Comparison of ENCODE assay signal across 16 cellular contexts in the genomic region with DNA sequence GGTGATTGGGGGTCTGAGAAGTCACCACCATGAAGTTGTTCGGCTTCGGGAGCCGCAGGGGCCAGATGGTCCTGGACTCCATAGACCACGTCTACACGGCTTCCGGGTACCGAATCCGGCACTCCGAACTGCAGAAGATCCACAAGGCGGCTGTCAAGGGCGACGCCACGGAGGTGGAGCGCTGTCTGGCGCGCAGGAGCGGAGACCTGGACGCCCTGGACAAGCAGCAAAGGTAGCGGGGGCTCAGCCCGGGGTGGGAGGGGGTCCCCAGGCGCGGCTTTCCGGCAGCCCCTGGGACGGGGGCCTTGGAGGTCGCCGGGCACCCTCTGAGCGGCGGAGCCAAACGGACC.
DNase-seq lines count a peak whose midpoint lies in the region; ATAC-seq and TF ChIP-seq lines count a peak whose summit lies in the region.
"Had no signal": no experiment of that assay in that cellular context is flagged by ENCODE, and none has a peak within 500 bp of the region (broad histone marks: within the 10 kb centered on the region; RNA-seq: fewer than 3 reads in every experiment).

No MANE protein-coding gene starts in this region.

- no peaks in the 10 kb centered on the region for H3K36me3 ChIP-seq in upper lobe of left lung
- H3K36me3 ChIP-seq: gastrocnemius medialis had no signal

- DNase-seq in AG09319 (ENCODE audit: extremely low read depth, low read depth) (peak; percentile 1), GM12864 (ENCODE audit: low read depth) (no peak), RPMI8226 (peak; percentile 8), islet precursor cell (peak; percentile 43), Kasumi-1 (lab: John Stamatoyannopoulos, UW) (no peak), upper lobe of left lung (no peak)
- DNase-seq: activated CD4-positive, alpha-beta T cell treated with anti-CD3 and anti-CD28 coated beads, Interleukin-2, amount 50 U/mL, for 1 hour; activated naive CD4-positive, alpha-beta T cell; DMS79 treated with DMSO at 0.1 percent for 48 hours; gastrocnemius medialis; NCI-H1092; NCI-H2029 treated with DMSO at 0.1 percent for 48 hours; stimulated activated naive CD4-positive, alpha-beta T cell treated with Interleukin-2 at 50 U/mL for 16 hours; tibial artery had no signal

- H3K9me3 ChIP-seq in upper lobe of left lung: peaks cover 0 to 7% (median 0%) of the 10 kb centered on the region in 4 donors
- H3K9me3 ChIP-seq: gastrocnemius medialis, tibial artery had no signal

- no peak for TF ChIP-seq CTCF in AG09319 (IDR thresholded peaks at IDR 0.05; ENCODE audit: low read depth, low read length)
- TF ChIP-seq CTCF in GM12864 (IDR thresholded peaks at IDR 0.05; ENCODE audit: low read depth, low read length, missing control alignments): no peak
- no peak for TF ChIP-seq CTCF in upper lobe of left lung (IDR thresholded peaks at IDR 0.05)

- WGBS in upper lobe of left lung, 2 donors: 78 to 96% methylated on average over 28 to 29 of the region's 29 CpGs

- no peak for TF ChIP-seq POLR2A in upper lobe of left lung (IDR thresholded peaks at IDR 0.05)

- H3K4me1 ChIP-seq in upper lobe of left lung: no peaks in the 10 kb centered on the region
- H3K4me1 ChIP-seq: gastrocnemius medialis, tibial artery had no signal

- H3K4me3 ChIP-seq in GM12864 (ENCODE audit: low read depth, low read length): peak overlapping the region; percentile 35
- no peak overlapping the region for H3K4me3 ChIP-seq in upper lobe of left lung
- H3K4me3 ChIP-seq: gastrocnemius medialis, skin epidermis, tibial artery had no signal

- H3K27ac ChIP-seq in upper lobe of left lung: no peak overlapping the region
- H3K27ac ChIP-seq: gastrocnemius medialis, tibial artery had no signal

- H3K27me3 ChIP-seq in upper lobe of left lung: no peaks in the 10 kb centered on the region
- H3K27me3 ChIP-seq: gastrocnemius medialis, tibial artery had no signal

- TF ChIP-seq EP300 in upper lobe of left lung (IDR thresholded peaks at IDR 0.05): no peak

- ATAC-seq in HG02571 (IDR thresholded peaks at IDR 0.05; ENCODE audit: unreplicated experiment) (no peak), upper lobe of left lung (ENCODE audit: low FRiP score in 2 of 2) (no peak)
- ATAC-seq: gastrocnemius medialis had no signal

Comparison
In these comparisons a context has a peak if more than half of its experiments do, and no peak if none do; other contexts are left out.
1. DNase-seq: peak in AG09319 (single experiment), RPMI8226 (single experiment) and islet precursor cell (single experiment); none in GM12864 (single experiment), Kasumi-1 (0 of 2) and upper lobe of left lung (0 of 2).